Comparison of ENCODE assay signal across 14 cellular contexts in genomic region chr3:150357140-150357539, GRCh38. TPM values are rescaled to one million over a fixed set of nuclear protein-coding genes. Genes with fewer than 3 reads are reported as not detected.
DNase-seq lines count a peak whose midpoint lies in the region; ATAC-seq and TF ChIP-seq lines count a peak whose summit lies in the region.
"Had no signal": no experiment of that assay in that cellular context is flagged by ENCODE, and none has a peak within 500 bp of the region (broad histone marks: within the 10 kb centered on the region; RNA-seq: fewer than 3 reads in every experiment).

No MANE protein-coding gene starts in this region.

- intact Hi-C loops in left ventricle myocardium superior (cut with micrococcal nuclease) (no loop called here), Panc1 (cut with micrococcal nuclease; ENCODE audit: unreplicated experiment) (no loop called here)

- no peak overlapping the region for H2BK5ac ChIP-seq in mesenchymal stem cell (ENCODE audit: low read depth, low read length, poor library complexity, severe bottlenecking)

- H2AK5ac ChIP-seq in mesenchymal stem cell (ENCODE audit: low read length, severe bottlenecking): peak overlapping the region; percentile 50

- H3K9ac ChIP-seq in mesenchymal stem cell (ENCODE audit: low read length): no peak overlapping the region
- H3K9ac ChIP-seq: GM23248 had no signal

- H3K27me3 ChIP-seq in right atrium auricular region (no peaks in the 10 kb centered on the region), Panc1 (ENCODE audit: control insufficient read depth, insufficient read depth, low read length) (no peaks in the 10 kb centered on the region), mesenchymal stem cell (ENCODE audit: control insufficient read depth in 1 of 2, insufficient read depth in 1 of 2, low read length in 2 of 2) (no peaks in the 10 kb centered on the region)

- H3K4ac ChIP-seq in mesenchymal stem cell (ENCODE audit: low read depth in 1 of 2, low read length in 2 of 2): no peak overlapping the region

- in situ Hi-C loops in Panc1 (cut with HindIII; ENCODE audit: low pct_unique_long_range_greater_than_20kb, low sequenced_read_pairs): no loop called here

- TF ChIP-seq CTCF in right atrium auricular region (IDR thresholded peaks at IDR 0.05) (no peak), Panc1 (IDR thresholded peaks at IDR 0.05) (no peak)

- H3K9me3 ChIP-seq in right atrium auricular region: no peaks in the 10 kb centered on the region
- no peaks in the 10 kb centered on the region for H3K9me3 ChIP-seq in Panc1 (ENCODE audit: control insufficient read depth, insufficient read depth, low read depth, low read length)
- no peaks in the 10 kb centered on the region for H3K9me3 ChIP-seq in mesenchymal stem cell (ENCODE audit: control insufficient read depth, low read length)
- H3K9me3 ChIP-seq: HAP-1 had no signal

- H3K36me3 ChIP-seq in right atrium auricular region (no peaks in the 10 kb centered on the region), Panc1 (ENCODE audit: control insufficient read depth, insufficient read depth, low read length) (no peaks in the 10 kb centered on the region), mesenchymal stem cell (ENCODE audit: control insufficient read depth in 1 of 2, insufficient read depth in 2 of 2, low read depth in 1 of 2, low read length in 2 of 2) (no peaks in the 10 kb centered on the region)
- H3K36me3 ChIP-seq: HAP-1 had no signal

- no peak overlapping the region for H3K4me2 ChIP-seq in mesenchymal stem cell (ENCODE audit: low read length, poor library complexity, severe bottlenecking)

- CTCF ChIA-PET in Panc1 (lab: Charles Lee): no interaction called here

- no peak overlapping the region for H2BK15ac ChIP-seq in mesenchymal stem cell (ENCODE audit: low read depth, poor library complexity, severe bottlenecking)

- H2BK120ac ChIP-seq in mesenchymal stem cell (ENCODE audit: low read depth, low read length): no peak overlapping the region

- no peak overlapping the region for H3K23ac ChIP-seq in mesenchymal stem cell (ENCODE audit: low read length in 2 of 2)

- peak overlapping the region in 1 of 2 experiments; percentile 57 for H3K18ac ChIP-seq in mesenchymal stem cell (ENCODE audit: low read depth in 1 of 2, low read length in 2 of 2)

- no CpG with 5 or more reads among the region's 1 CpG for WGBS in mesenchymal stem cell

- H3K4me1 ChIP-seq in right atrium auricular region (no peaks in the 10 kb centered on the region), Panc1 (ENCODE audit: control insufficient read depth, insufficient read depth, low read length) (peaks cover 18% of the 10 kb centered on the region), mesenchymal stem cell (ENCODE audit: control insufficient read depth, insufficient read depth, low read depth, low read length) (no peaks in the 10 kb centered on the region)
- H3K4me1 ChIP-seq: HAP-1 had no signal

- no peak for DNase-seq in left ventricle myocardium superior
- DNase-seq in right atrium auricular region (ENCODE audit: low spot score): no peak
- DNase-seq in Panc1 (ENCODE audit: low read depth, low spot score): no peak
- DNase-seq in mesenchymal stem cell: no peak
- no peak for DNase-seq in NCI-H128 (lab: John Stamatoyannopoulos, UW; ENCODE audit: unreplicated experiment)
- no peak for DNase-seq in SKM-1 treated with dmso at 0.1 percent for 144 hours (lab: John Stamatoyannopoulos, UW; ENCODE audit: unreplicated experiment)
- DNase-seq: Calu3; CD4-positive, alpha-beta T cell; DMS 273 treated with DMSO at 0.1 percent for 48 hours; GM23248 had no signal

- no peak overlapping the region for H4K8ac ChIP-seq in mesenchymal stem cell (ENCODE audit: low read length)

- no peak overlapping the region for H3K4me3 ChIP-seq in right atrium auricular region
- no peak overlapping the region for H3K4me3 ChIP-seq in Panc1 (ENCODE audit: low read depth in 2 of 2, low read length in 2 of 2)
- no peak overlapping the region for H3K4me3 ChIP-seq in mesenchymal stem cell (ENCODE audit: insufficient read depth in 1 of 2, low read depth in 1 of 2, low read length in 2 of 2)
- H3K4me3 ChIP-seq: GM12878, GM23248, HAP-1 had no signal

- no peak overlapping the region for H2AFZ ChIP-seq in mesenchymal stem cell (ENCODE audit: low read depth, low read length)
- H2AFZ ChIP-seq: GM23248 had no signal

- peak overlapping the region in 1 of 2 experiments; percentile 15 for H2BK12ac ChIP-seq in mesenchymal stem cell (ENCODE audit: low read length in 2 of 2)

- H3K27ac ChIP-seq in right atrium auricular region: peak overlapping the region in 1 of 2 donors; percentile 11
- peak overlapping the region; percentile 80 for H3K27ac ChIP-seq in Panc1 (ENCODE audit: low read length)
- H3K27ac ChIP-seq in mesenchymal stem cell (ENCODE audit: low read length, poor library complexity, severe bottlenecking): no peak overlapping the region
- H3K27ac ChIP-seq: GM23248, HL-60 had no signal

- ATAC-seq in left ventricle myocardium superior (peak; percentile 75), Panc1 (no peak)
- no peak for ATAC-seq in activated CD4-positive, CD25-positive, alpha-beta regulatory T cell treated with anti-CD3 and anti-CD28 coated beads, Interleukin-2, amount 50 U/mL, for 24 hours
- ATAC-seq: GM12878 had no signal

- no peak overlapping the region for H3K14ac ChIP-seq in mesenchymal stem cell (ENCODE audit: low read length in 2 of 2)

- no TSS peak for BruUV-seq in Panc1 (replicated peaks; lab: Mats Ljungman, UMichigan)

- POLR2A ChIA-PET in Panc1 (lab: Charles Lee): no interaction called here

- H4K91ac ChIP-seq in mesenchymal stem cell (ENCODE audit: low read length): no peak overlapping the region

- no peaks in the 10 kb centered on the region for H3K79me1 ChIP-seq in mesenchymal stem cell (replicated peaks; ENCODE audit: low read length, poor library complexity, severe bottlenecking)

RNA-seq across cellular contexts. Expression of gene TSC22D2, which starts 51.0 kb away (rescaled TPM):
- 22.7 TPM for total RNA-seq in left ventricle myocardium superior
- total RNA-seq in right atrium auricular region: 10 to 100 TPM; 18.1 to 23.5 TPM
- total RNA-seq in Panc1 (2021; ENCODE audit: unreplicated experiment): 43.1 TPM
- 16.4 TPM for polyA plus RNA-seq in Panc1 (2012; ENCODE audit: insufficient read length)
- 29.1 TPM for polyA plus RNA-seq in mesenchymal stem cell (2013, experiment 1 of 2)
- polyA plus RNA-seq in mesenchymal stem cell (2013, experiment 2 of 2): 29.3 TPM
